7 cellular contexts compared by ENCODE assay signal in genomic region chr11:9574806-9575530, GRCh38. TPM values are rescaled to one million over a fixed set of nuclear protein-coding genes. Genes with fewer than 3 reads are reported as not detected.
DNase-seq lines count a peak whose midpoint lies in the region; ATAC-seq and TF ChIP-seq lines count a peak whose summit lies in the region.

No MANE protein-coding gene starts in this region.

- no peak overlapping the region for H2AFZ ChIP-seq in Karpas-422 (ENCODE audit: low read length)

- TF ChIP-seq CTCF in choroid plexus epithelial cell (conservative IDR thresholded peaks at IDR 0.05; ENCODE audit: low read depth, low read length) = no peak

- DNase-seq in Karpas-422 (peak; percentile 84), SK-N-DZ (ENCODE audit: low spot score) (peak; percentile 81), choroid plexus epithelial cell (ENCODE audit: low read depth) (peak; percentile 88), left kidney (ENCODE audit: low read depth, low spot score) (peak; percentile 93)

- H3K9me2 ChIP-seq in Karpas-422 (replicated peaks; ENCODE audit: insufficient read depth, low read length) = no peaks in the 10 kb centered on the region

- H3K4me2 ChIP-seq in Karpas-422 (ENCODE audit: low read depth, low read length, poor library complexity, severe bottlenecking) = peak overlapping the region; percentile 98

- H3K27ac ChIP-seq in Karpas-422 (ENCODE audit: low read length) (peak overlapping the region; percentile 95), subcutaneous abdominal adipose tissue (ENCODE audit: low read depth, low read length) (peak overlapping the region; percentile 58)

- H4K20me1 ChIP-seq in Karpas-422 (ENCODE audit: insufficient read depth, low read depth, low read length) = peaks cover 9% of the 10 kb centered on the region

- H3K9me3 ChIP-seq in ES-I3 (ENCODE audit: control insufficient read depth, insufficient read depth, low read length) = no peaks in the 10 kb centered on the region
- H3K9me3 ChIP-seq in Karpas-422 (ENCODE audit: low read length) = no peaks in the 10 kb centered on the region
- H3K9me3 ChIP-seq in subcutaneous abdominal adipose tissue (ENCODE audit: control insufficient read depth in 5 of 5, low read length in 5 of 5) = no peaks in the 10 kb centered on the region

- H3K79me2 ChIP-seq in Karpas-422 (ENCODE audit: low read length) = peaks cover 56% of the 10 kb centered on the region

- H3K36me3 ChIP-seq in ES-I3 (ENCODE audit: insufficient read depth, low read length) = peaks cover 25% of the 10 kb centered on the region
- H3K36me3 ChIP-seq in Karpas-422 (ENCODE audit: insufficient read depth, low read length) = peaks cover 52% of the 10 kb centered on the region
- H3K36me3 ChIP-seq in subcutaneous abdominal adipose tissue (ENCODE audit: control insufficient read depth in 5 of 5, insufficient read depth in 5 of 5, low read length in 5 of 5) = peaks cover 0 to 2% (median 0%) of the 10 kb centered on the region in 5 donors

- H3K9ac ChIP-seq in ES-I3 (ENCODE audit: low read depth, low read length) = peak overlapping the region; percentile 66
- peak overlapping the region; percentile 83 for H3K9ac ChIP-seq in Karpas-422 (ENCODE audit: low read length)
- H3K9ac ChIP-seq in subcutaneous abdominal adipose tissue (ENCODE audit: low read length in 5 of 5) = peak overlapping the region in 4 of 5 donors; percentile 67 to 79 (median 74)

- H3K27me3 ChIP-seq in Karpas-422 (ENCODE audit: low read length) = no peaks in the 10 kb centered on the region
- peaks cover 0 to 13% (median 3%) of the 10 kb centered on the region in 5 donors for H3K27me3 ChIP-seq in subcutaneous abdominal adipose tissue (ENCODE audit: control insufficient read depth in 5 of 5, insufficient read depth in 4 of 5, low read length in 5 of 5)

- H3K4me3 ChIP-seq in Karpas-422 (ENCODE audit: low read length) = peak overlapping the region; percentile 93
- H3K4me3 ChIP-seq in choroid plexus epithelial cell (ENCODE audit: low read depth, low read length) = peak overlapping the region; percentile 83
- H3K4me3 ChIP-seq in subcutaneous abdominal adipose tissue (ENCODE audit: low read depth in 1 of 5, low read length in 5 of 5) = peak overlapping the region; percentile 67 to 89 (median 81)

- ATAC-seq in HG03175 (IDR thresholded peaks at IDR 0.05; ENCODE audit: unreplicated experiment) = no peak

- H3K4me1 ChIP-seq in ES-I3 (ENCODE audit: insufficient read depth, low read length) (peaks cover 16% of the 10 kb centered on the region), Karpas-422 (ENCODE audit: low read length) (peaks cover 63% of the 10 kb centered on the region), subcutaneous abdominal adipose tissue (ENCODE audit: control insufficient read depth in 5 of 5, insufficient read depth in 5 of 5, low read length in 5 of 5) (peaks cover 0 to 23% (median 17%) of the 10 kb centered on the region in 5 donors)

RNA-seq across cellular contexts. Expression of gene WEE1, which starts 1.5 kb away (rescaled TPM):
- 74.0 and 107 TPM in 2 replicates for total RNA-seq in Karpas-422 (2014; rRNA removed; shearing (Covaris generic); ENCODE audit: low replicate concordance)
- 86.8 and 89.8 TPM in 2 replicates for polyA plus RNA-seq in SK-N-DZ (2014; cell fraction: cytosol; rRNA removed)
- polyA plus RNA-seq in SK-N-DZ (2014; cell fraction: nucleus; rRNA removed) = 122 and 157 TPM in 2 replicates
